5 cellular contexts compared by ENCODE assay signal in the genomic region with DNA sequence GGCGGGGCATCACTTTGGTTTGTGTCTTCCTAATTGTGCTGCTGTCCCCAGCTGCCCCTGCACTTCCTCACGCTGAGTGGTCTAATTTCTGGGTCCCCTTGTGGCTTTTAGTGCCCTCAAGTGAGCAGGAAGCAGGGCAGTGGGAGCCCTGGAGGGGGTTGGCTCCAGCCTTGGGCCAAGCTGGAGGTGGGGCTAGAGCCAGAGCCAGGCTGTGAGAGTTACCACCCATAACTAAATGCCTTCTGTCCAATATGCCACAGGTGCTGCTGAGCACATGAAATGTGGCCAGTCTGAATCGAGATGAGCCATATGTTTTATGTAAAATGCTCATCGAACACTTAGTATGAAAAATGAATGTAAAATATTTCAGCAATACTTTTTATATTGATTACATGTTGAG. TPM values are rescaled to one million over a fixed set of nuclear protein-coding genes. Genes with fewer than 3 reads are reported as not detected.
"Had no signal": no experiment of that assay in that cellular context is flagged by ENCODE, and none has a peak within 500 bp of the region (broad histone marks: within the 10 kb centered on the region; RNA-seq: fewer than 3 reads in every experiment).

No MANE protein-coding gene starts in this region.

RNA-seq across cellular contexts. Expression of gene CD8B, which starts 5.2 kb away (rescaled TPM):
- total RNA-seq: esophagus mucosa, glomerular endothelial cell, myocyte, occipital lobe, renal cortical epithelial cell had no signal
